ENCODE assay signal across 8 cellular contexts in genomic region chr13:38350114-38350617, GRCh38. TPM values are rescaled to one million over a fixed set of nuclear protein-coding genes. Genes with fewer than 3 reads are reported as not detected.
DNase-seq lines count a peak whose midpoint lies in the region; ATAC-seq, FAIRE-seq and TF ChIP-seq lines count a peak whose summit lies in the region.

No MANE protein-coding gene starts in this region.

- H3K9me3 ChIP-seq in SK-N-MC (ENCODE audit: low read depth, low read length) (no peaks in the 10 kb centered on the region), astrocyte (ENCODE audit: insufficient read depth, low read depth, low read length) (no peaks in the 10 kb centered on the region), iPS-15b (ENCODE audit: control insufficient read depth, insufficient read depth, low read length) (no peaks in the 10 kb centered on the region), small intestine (ENCODE audit: control insufficient read depth, low read depth) (no peaks in the 10 kb centered on the region)

- H2AFZ ChIP-seq in astrocyte (ENCODE audit: low read depth, low read length): peak overlapping the region; percentile 86

- WGBS in small intestine, 3 donors: 0% methylated on average over 19 of the region's 19 CpGs

- peaks cover 52% of the 10 kb centered on the region for H3K79me2 ChIP-seq in astrocyte (ENCODE audit: insufficient read depth, low read length)

- H3K9ac ChIP-seq in SK-N-MC (ENCODE audit: insufficient read length) (peak overlapping the region; percentile 92), astrocyte (ENCODE audit: low read length) (peak overlapping the region; percentile 100), iPS-15b (ENCODE audit: low read depth, low read length) (peak overlapping the region; percentile 90)

- peak overlapping the region; percentile 94 for H3K4me2 ChIP-seq in astrocyte (ENCODE audit: low read length)

- H3K9me3 Mint-ChIP-seq in astrocyte (ENCODE audit: unreplicated experiment): no peaks in the 10 kb centered on the region

- H3K27me3 ChIP-seq in astrocyte (ENCODE audit: insufficient read depth, low read length) (no peaks in the 10 kb centered on the region), iPS-15b (ENCODE audit: control insufficient read depth, insufficient read depth, low read length) (no peaks in the 10 kb centered on the region), small intestine (ENCODE audit: control insufficient read depth in 2 of 2, insufficient read depth in 2 of 2, low read length in 2 of 2) (no peaks in the 10 kb centered on the region)

- peak in 8 of 14 donors; percentile 14 to 82 (median 66) for DNase-seq in C1 segment of cervical spinal cord (lab: John Stamatoyannopoulos, UW)
- no peak for DNase-seq in SK-N-MC (ENCODE audit: low read depth, low spot score)
- peak; percentile 59 for DNase-seq in astrocyte (ENCODE audit: low read depth)
- peak; percentile 70 for DNase-seq in small intestine
- DNase-seq in OCI-M2 (lab: John Stamatoyannopoulos, UW; ENCODE audit: unreplicated experiment): no peak

- H3K36me3 ChIP-seq in SK-N-MC (ENCODE audit: insufficient read depth, low read length): peaks cover 28% of the 10 kb centered on the region
- peaks cover 28% of the 10 kb centered on the region for H3K36me3 ChIP-seq in astrocyte (ENCODE audit: insufficient read depth, low read length)
- H3K36me3 ChIP-seq in iPS-15b (ENCODE audit: control insufficient read depth, insufficient read depth, low read length): peaks cover 2% of the 10 kb centered on the region
- peaks cover 0 to 1% of the 10 kb centered on the region in 2 donors for H3K36me3 ChIP-seq in small intestine (ENCODE audit: control insufficient read depth in 2 of 2, insufficient read depth in 2 of 2, low read length in 2 of 2)

- peak overlapping the region; percentile 100 for H3K4me3 Mint-ChIP-seq in astrocyte (ENCODE audit: unreplicated experiment)

- H3K27ac ChIP-seq in SK-N-MC (no peak overlapping the region), astrocyte (ENCODE audit: low read depth, low read length) (peak overlapping the region; percentile 98), small intestine (ENCODE audit: low read depth in 1 of 2, low read length in 1 of 2) (peak overlapping the region; percentile 92 to 98)

- peaks cover 26% of the 10 kb centered on the region for H4K20me1 ChIP-seq in astrocyte (ENCODE audit: insufficient read depth, low read length)

- H3K4me3 ChIP-seq in SK-N-MC: peak overlapping the region; percentile 94
- H3K4me3 ChIP-seq in astrocyte (ENCODE audit: insufficient read depth, low read depth, low read length): peak overlapping the region; percentile 98
- H3K4me3 ChIP-seq in iPS-15b (ENCODE audit: low read depth, low read length): peak overlapping the region; percentile 97
- peak overlapping the region; percentile 54 to 94 for H3K4me3 ChIP-seq in small intestine (ENCODE audit: low read depth in 1 of 2, low read length in 2 of 2)

- ATAC-seq in GM19351 (IDR thresholded peaks at IDR 0.05; ENCODE audit: unreplicated experiment): peak; percentile 33
- peak; percentile 13 for ATAC-seq in HG03457 (IDR thresholded peaks at IDR 0.05; ENCODE audit: unreplicated experiment)

- peaks cover 26% of the 10 kb centered on the region for H3K4me1 Mint-ChIP-seq in astrocyte (ENCODE audit: low read depth, unreplicated experiment)

- no peaks in the 10 kb centered on the region for H3K27me3 Mint-ChIP-seq in astrocyte (ENCODE audit: low read depth, unreplicated experiment)

- H3K27ac Mint-ChIP-seq in astrocyte (ENCODE audit: unreplicated experiment): peak overlapping the region; percentile 100

- no peak for TF ChIP-seq CTCF in astrocyte (IDR thresholded peaks at IDR 0.05; ENCODE audit: insufficient read depth, low read depth, low read length)

- peaks cover 3% of the 10 kb centered on the region for H3K36me3 Mint-ChIP-seq in astrocyte (ENCODE audit: low read depth, unreplicated experiment)

- FAIRE-seq in astrocyte (lab: Jason Lieb, UNC): no peak
- FAIRE-seq in small intestine (lab: Jason Lieb, UNC): no peak

- H3K4me1 ChIP-seq in astrocyte (ENCODE audit: insufficient read depth, low read length) (peaks cover 10% of the 10 kb centered on the region), iPS-15b (ENCODE audit: control insufficient read depth, insufficient read depth, low read length) (peaks cover 22% of the 10 kb centered on the region), small intestine (ENCODE audit: control insufficient read depth in 2 of 2, insufficient read depth in 1 of 2, low read depth in 1 of 2, low read length in 1 of 2) (peaks cover 0 to 6% of the 10 kb centered on the region in 2 donors)

RNA-seq across cellular contexts. Expression of gene UFM1, which starts 0.5 kb away (rescaled TPM):
- total RNA-seq in astrocyte: 87.0 and 97.2 TPM in 2 replicates
- polyA plus RNA-seq in small intestine: 10 to 100 TPM; 32.2 to 53.0 (median 46.7) TPM

Comparison
In these comparisons a context has a peak if more than half of its experiments do, and no peak if none do; other contexts are left out.
1. DNase-seq: peak in C1 segment of cervical spinal cord (8 of 14), astrocyte (single experiment) and small intestine (single experiment); none in SK-N-MC (single experiment) and OCI-M2 (single experiment).
2. Peak in every context shown above with its lines, with median percentiles within 50 percentile points of each other: H3K4me3 ChIP-seq and H3K9ac ChIP-seq.